19 cellular contexts compared by ENCODE assay signal in genomic region chr7:138538518-138538917, GRCh38.
DNase-seq lines count a peak whose midpoint lies in the region; ATAC-seq, FAIRE-seq and TF ChIP-seq lines count a peak whose summit lies in the region.
"Had no signal": no experiment of that assay in that cellular context is flagged by ENCODE, and none has a peak within 500 bp of the region (broad histone marks: within the 10 kb centered on the region; RNA-seq: fewer than 3 reads in every experiment).

No MANE protein-coding gene starts in this region.

- H3K9me1 ChIP-seq in endothelial cell of umbilical vein (replicated peaks; ENCODE audit: control insufficient read depth, extremely low read depth, insufficient read depth, low read length): no peaks in the 10 kb centered on the region

- H3K4me3 ChIP-seq in endothelial cell of umbilical vein (replicated peaks in 1 of 3; ENCODE audit: insufficient read depth in 1 of 3, low read depth in 1 of 3, low read length in 3 of 3): no peak overlapping the region
- no peak overlapping the region for H3K4me3 ChIP-seq in parathyroid adenoma (ENCODE audit: low read depth, low read length)
- H3K4me3 ChIP-seq: SJCRH30, spleen had no signal

- H3K4me3 Mint-ChIP-seq in WTC11: no peak overlapping the region
- H3K4me3 Mint-ChIP-seq: activated naive CD4-positive, alpha-beta T cell treated with anti-CD3 and anti-CD28 coated beads for 36 hours; CD4-positive, alpha-beta T cell; IgD-negative memory B cell; nephron had no signal

- no peak overlapping the region for H3K27ac ChIP-seq in endothelial cell of umbilical vein (ENCODE audit: insufficient read depth, low read depth, low read length)
- no peak overlapping the region for H3K27ac ChIP-seq in parathyroid adenoma
- H3K27ac ChIP-seq: SJCRH30 had no signal

- peak; percentile 36 for DNase-seq in endothelial cell of umbilical vein (ENCODE audit: low read depth, low spot score)
- DNase-seq in D341Med (ENCODE audit: low spot score): no peak
- no peak for DNase-seq in retina
- DNase-seq in WTC11 (ENCODE audit: low spot score): no peak
- DNase-seq: activated CD8-positive, alpha-beta memory T cell treated with anti-CD3 and anti-CD28 coated beads for 24 hours; activated naive CD4-positive, alpha-beta T cell treated with anti-CD3 and anti-CD28 coated beads for 36 hours; CD4-positive, alpha-beta T cell; GDM1; kidney; NCI-H1694 treated with DMSO at 0.1 percent for 48 hours; SJCRH30; spleen had no signal

- peaks cover 89% of the 10 kb centered on the region for H3K36me3 Mint-ChIP-seq in WTC11

- no peaks in the 10 kb centered on the region for H3K27me3 ChIP-seq in endothelial cell of umbilical vein (ENCODE audit: control insufficient read depth in 2 of 2, insufficient read depth in 2 of 2, low read length in 2 of 2)
- no peaks in the 10 kb centered on the region for H3K27me3 ChIP-seq in parathyroid adenoma (ENCODE audit: control insufficient read depth, insufficient read depth, low read length)
- H3K27me3 ChIP-seq: SJCRH30, spleen had no signal

- H3K27ac Mint-ChIP-seq in WTC11: no peak overlapping the region
- H3K27ac Mint-ChIP-seq: activated naive CD4-positive, alpha-beta T cell treated with anti-CD3 and anti-CD28 coated beads for 36 hours; CD4-positive, alpha-beta T cell; IgD-negative memory B cell; nephron had no signal

- peak; percentile 75 for FAIRE-seq in endothelial cell of umbilical vein (lab: Jason Lieb, UNC)
- FAIRE-seq: colon, kidney had no signal

- no peaks in the 10 kb centered on the region for H3K79me2 ChIP-seq in endothelial cell of umbilical vein (ENCODE audit: control insufficient read depth, insufficient read depth, low read length)
- peaks cover 6% of the 10 kb centered on the region for H3K79me2 ChIP-seq in parathyroid adenoma

- CTCF ChIA-PET in endothelial cell of umbilical vein (lab: Charles Lee) (no interaction called here), WTC11 (lab: Charles Lee) (no interaction called here)

- POLR2A ChIA-PET in endothelial cell of umbilical vein (lab: Charles Lee) (no interaction called here), WTC11 (lab: Charles Lee) (no interaction called here)

- intact Hi-C loops in endothelial cell of umbilical vein (cut with micrococcal nuclease): no loop called here

- H3K9ac ChIP-seq in endothelial cell of umbilical vein (replicated peaks; ENCODE audit: extremely low read depth, insufficient read depth, low read length): no peak overlapping the region
- no peak overlapping the region for H3K9ac ChIP-seq in parathyroid adenoma

- H3K36me3 ChIP-seq in endothelial cell of umbilical vein (ENCODE audit: control insufficient read depth in 2 of 2, extremely low read depth in 1 of 2, insufficient read depth in 2 of 2, low read length in 2 of 2) (no peaks in the 10 kb centered on the region), parathyroid adenoma (ENCODE audit: control insufficient read depth, insufficient read depth, low read length) (no peaks in the 10 kb centered on the region)

- no peak overlapping the region for H3K4me2 ChIP-seq in endothelial cell of umbilical vein (ENCODE audit: insufficient read depth, low read length)
- peak overlapping the region; percentile 34 for H3K4me2 ChIP-seq in parathyroid adenoma (ENCODE audit: low read length)

- TF ChIP-seq POLR2A in endothelial cell of umbilical vein (IDR thresholded peaks at IDR 0.05; ENCODE audit: low read depth, low read length): no peak

- no peaks in the 10 kb centered on the region for H3K9me3 ChIP-seq in endothelial cell of umbilical vein (replicated peaks; ENCODE audit: control insufficient read depth, insufficient read depth, low read length)
- H3K9me3 ChIP-seq in parathyroid adenoma (ENCODE audit: control insufficient read depth, low read length): no peaks in the 10 kb centered on the region

- H4K20me1 ChIP-seq in endothelial cell of umbilical vein (replicated peaks; ENCODE audit: control insufficient read depth, extremely low read depth, insufficient read depth, low read length): no peaks in the 10 kb centered on the region

- H3K4me1 ChIP-seq in endothelial cell of umbilical vein (ENCODE audit: control insufficient read depth, extremely low read depth, insufficient read depth, low read length) (peaks cover 4% of the 10 kb centered on the region), parathyroid adenoma (peaks cover 7% of the 10 kb centered on the region)
- H3K4me1 ChIP-seq: SJCRH30 had no signal

- peaks cover 10% of the 10 kb centered on the region for H3K9me3 Mint-ChIP-seq in WTC11
- H3K9me3 Mint-ChIP-seq: CD4-positive, alpha-beta T cell had no signal

- BruUV-seq in endothelial cell of umbilical vein (replicated peaks; lab: Mats Ljungman, UMichigan): no TSS peak

- TF ChIP-seq CTCF in endothelial cell of umbilical vein (IDR thresholded peaks at IDR 0.05; ENCODE audit: extremely low read depth in 1 of 2, insufficient read depth in 1 of 2, low read depth in 1 of 2, low read length in 2 of 2): no peak
- TF ChIP-seq CTCF in parathyroid adenoma (IDR thresholded peaks at IDR 0.05): no peak
- no peak for TF ChIP-seq CTCF in WTC11 (IDR thresholded peaks at IDR 0.05)

- peak; percentile 40 for ATAC-seq in GM18502 (IDR thresholded peaks at IDR 0.05; ENCODE audit: poor library complexity, unreplicated experiment)
- peak; percentile 54 for ATAC-seq in HG03066 (IDR thresholded peaks at IDR 0.05; ENCODE audit: low read depth, unreplicated experiment)
- ATAC-seq in GM21786 (IDR thresholded peaks at IDR 0.05; ENCODE audit: unreplicated experiment): no peak
- no peak for ATAC-seq in WTC11

- H3K4me1 Mint-ChIP-seq in WTC11: peaks cover 26% of the 10 kb centered on the region
- H3K4me1 Mint-ChIP-seq: nephron had no signal

- H2AFZ ChIP-seq in endothelial cell of umbilical vein (ENCODE audit: low read depth, low read length) (no peak overlapping the region), parathyroid adenoma (no peak overlapping the region)

- dilution Hi-C loops in endothelial cell of umbilical vein (cut with MboI; ENCODE audit: extremely low pct_ligation_motif_present, low sequenced_read_pairs): no loop called here

- no peaks in the 10 kb centered on the region for H3K27me3 Mint-ChIP-seq in WTC11 (ENCODE audit: low read depth)
- H3K27me3 Mint-ChIP-seq: CD4-positive, alpha-beta T cell; IgD-negative memory B cell had no signal

TF ChIP-seq in endothelial cell of umbilical vein, 7 proteins besides CTCF, POLR2A, EP300 and RAD21:
- TF ChIP-seq EZH2 (IDR thresholded peaks at IDR 0.05; ENCODE audit: borderline replicate concordance, low read depth, low read length, severe bottlenecking) (no peak), FOS (IDR thresholded peaks at IDR 0.05; ENCODE audit: borderline replicate concordance, insufficient read depth, low read length) (no peak), MAX (IDR thresholded peaks at IDR 0.05; ENCODE audit: insufficient read depth, insufficient read length) (no peak), POLR2AphosphoS5 (IDR thresholded peaks at IDR 0.05; ENCODE audit: insufficient read depth, low read depth, low read length) (no peak), MYC (IDR thresholded peaks at IDR 0.05; ENCODE audit: low read depth, low read length) (no peak), JUN (IDR thresholded peaks at IDR 0.05; ENCODE audit: borderline replicate concordance, insufficient read depth, insufficient read length, low read depth) (no peak), GATA2 (IDR thresholded peaks at IDR 0.05; ENCODE audit: insufficient read depth, insufficient read length, low read depth, low read length) (no peak)

TF ChIP-seq in WTC11, 78 proteins besides CTCF, POLR2A, EP300 and RAD21:
- TF ChIP-seq PRDM15 (CRISPR knock-in tag; IDR thresholded peaks at IDR 0.05): no peak
- TF ChIP-seq HMGA2 (CRISPR knock-in tag; IDR thresholded peaks at IDR 0.05): no peak
- no peak for TF ChIP-seq TEAD1 (CRISPR knock-in tag; IDR thresholded peaks at IDR 0.05)
- no peak for TF ChIP-seq MYBL2 (CRISPR knock-in tag; IDR thresholded peaks at IDR 0.05)

Comparison
In these comparisons a context has a peak if more than half of its experiments do, and no peak if none do; other contexts are left out.
1. ATAC-seq: peak in GM18502 (single experiment) and HG03066 (single experiment); none in GM21786 (single experiment) and WTC11 (single experiment).